8 cellular contexts compared by ENCODE assay signal in the genomic region with DNA sequence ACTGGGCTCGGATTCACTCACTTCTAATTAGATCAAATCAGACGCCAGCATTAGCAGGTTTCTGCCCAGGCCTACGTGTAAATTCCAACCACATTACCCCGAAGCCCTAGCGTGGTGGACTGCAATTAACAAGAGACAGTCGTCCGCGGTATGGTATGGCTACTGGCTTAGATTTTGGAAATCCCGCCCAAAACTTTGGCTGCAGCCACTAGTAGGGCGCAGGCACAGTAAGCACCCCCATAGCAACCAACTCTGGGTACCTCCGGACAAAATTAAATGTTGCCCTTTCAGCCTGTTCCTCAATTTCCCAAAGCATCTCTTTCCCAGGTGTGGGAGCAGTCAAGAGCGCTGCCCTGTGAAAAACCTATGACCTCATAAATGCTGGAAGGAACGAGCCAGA. TPM values are rescaled to one million over a fixed set of nuclear protein-coding genes. Genes with fewer than 3 reads are reported as not detected.
DNase-seq lines count a peak whose midpoint lies in the region; ATAC-seq, FAIRE-seq and TF ChIP-seq lines count a peak whose summit lies in the region.

No MANE protein-coding gene starts in this region.

- H3K9ac ChIP-seq in mucosa of stomach (ENCODE audit: low read length), result peak overlapping the region; percentile 57

- no peak overlapping the region for H3K27ac ChIP-seq in urinary bladder (ENCODE audit: low read depth)

- no peak overlapping the region for H3K27ac Mint-ChIP-seq in activated naive CD4-positive, alpha-beta T cell treated with anti-CD3 and anti-CD28 coated beads, Interleukin-2, amount 50 U/mL, for 24 hours

- peak overlapping the region; percentile 61 for H3K4me3 Mint-ChIP-seq in activated naive CD4-positive, alpha-beta T cell treated with anti-CD3 and anti-CD28 coated beads, Interleukin-2, amount 50 U/mL, for 24 hours

- 21% methylated on average over 13 of the region's 13 CpGs for WGBS in urinary bladder

- peaks cover 6% of the 10 kb centered on the region for H3K27me3 Mint-ChIP-seq in activated naive CD4-positive, alpha-beta T cell treated with anti-CD3 and anti-CD28 coated beads, Interleukin-2, amount 50 U/mL, for 24 hours

- TF ChIP-seq CTCF in cardiac fibroblast (IDR thresholded peaks at IDR 0.05; ENCODE audit: low read depth, low read length), result no peak

- peak overlapping the region; percentile 49 to 55 for H3K4me3 ChIP-seq in cardiac fibroblast (replicated peaks in 1 of 2; ENCODE audit: low read depth in 2 of 2, low read length in 2 of 2)
- peak overlapping the region; percentile 46 for H3K4me3 ChIP-seq in mucosa of stomach (ENCODE audit: low read length)
- H3K4me3 ChIP-seq in urinary bladder (ENCODE audit: low read depth, low read length), result peak overlapping the region; percentile 66

- H3K4me1 ChIP-seq in mucosa of stomach (ENCODE audit: control insufficient read depth, insufficient read depth, low read length) (peaks cover 22% of the 10 kb centered on the region), urinary bladder (ENCODE audit: insufficient read depth) (no peaks in the 10 kb centered on the region)

- no peak for DNase-seq in activated naive CD4-positive, alpha-beta T cell treated with anti-CD3 and anti-CD28 coated beads, Interleukin-2, amount 50 U/mL, for 16 hours
- no peak for DNase-seq in cardiac fibroblast (ENCODE audit: low read depth in 2 of 2)
- no peak for DNase-seq in islet precursor cell
- DNase-seq in HTR-8/SVneo (ENCODE audit: insufficient read length, low spot score), result no peak

- no peaks in the 10 kb centered on the region for H3K27me3 ChIP-seq in mucosa of stomach (ENCODE audit: control insufficient read depth, insufficient read depth, low read length)

- no peak for ATAC-seq in HG03280 (IDR thresholded peaks at IDR 0.05; ENCODE audit: unreplicated experiment)

- H3K9me3 Mint-ChIP-seq in activated naive CD4-positive, alpha-beta T cell treated with anti-CD3 and anti-CD28 coated beads, Interleukin-2, amount 50 U/mL, for 24 hours, result no peaks in the 10 kb centered on the region

- H3K9me3 ChIP-seq in mucosa of stomach (ENCODE audit: control insufficient read depth, low read length), result no peaks in the 10 kb centered on the region

- H3K36me3 Mint-ChIP-seq in activated naive CD4-positive, alpha-beta T cell treated with anti-CD3 and anti-CD28 coated beads, Interleukin-2, amount 50 U/mL, for 24 hours, result no peaks in the 10 kb centered on the region

- no peak for FAIRE-seq in HTR-8/SVneo (lab: Jason Lieb, UNC)

- H3K36me3 ChIP-seq in mucosa of stomach (ENCODE audit: control insufficient read depth, insufficient read depth, low read length) (no peaks in the 10 kb centered on the region), urinary bladder (ENCODE audit: insufficient read depth) (no peaks in the 10 kb centered on the region)

- peaks cover 13% of the 10 kb centered on the region for H3K4me1 Mint-ChIP-seq in activated naive CD4-positive, alpha-beta T cell treated with anti-CD3 and anti-CD28 coated beads, Interleukin-2, amount 50 U/mL, for 24 hours

RNA-seq across cellular contexts. Expression of gene RARRES1, which starts 0.7 kb away (rescaled TPM):
- 26.3 TPM for total RNA-seq in urinary bladder
- polyA plus RNA-seq in urinary bladder, result 67.0 TPM

RNA-seq across cellular contexts. Expression of gene LXN, which starts 59.1 kb away (rescaled TPM):
- 49.1 TPM for total RNA-seq in urinary bladder
- 27.1 TPM for polyA plus RNA-seq in urinary bladder
